Comparison of ENCODE assay signal across 14 cellular contexts in genomic region chr12:116174904-116175303, GRCh38.
DNase-seq lines count a peak whose midpoint lies in the region; ATAC-seq and TF ChIP-seq lines count a peak whose summit lies in the region.
"Had no signal": no experiment of that assay in that cellular context is flagged by ENCODE, and none has a peak within 500 bp of the region (broad histone marks: within the 10 kb centered on the region; RNA-seq: fewer than 3 reads in every experiment).

No MANE protein-coding gene starts in this region.

- H2BK12ac ChIP-seq in trophoblast cell (ENCODE audit: low read length) (no peak overlapping the region), H9 (ENCODE audit: insufficient read length, low read depth, low read length) (no peak overlapping the region)

- TF ChIP-seq CTCF in OCI-LY3 (IDR thresholded peaks at IDR 0.05; ENCODE audit: low read depth, low read length) (no peak), GM10266 (IDR thresholded peaks at IDR 0.05; ENCODE audit: control insufficient read depth, insufficient read depth, low read depth, missing control alignments) (no peak), H9 (conservative IDR thresholded peaks at IDR 0.05) (no peak)

- no peak overlapping the region for H2BK15ac ChIP-seq in H9 (ENCODE audit: low read depth, low read length)

- H3K79me2 ChIP-seq in OCI-LY3 (ENCODE audit: low read length) (peaks cover 100% of the 10 kb centered on the region), trophoblast cell (ENCODE audit: control insufficient read depth, insufficient read depth, low read length, poor library complexity) (peaks cover 12% of the 10 kb centered on the region), H9 (ENCODE audit: insufficient read depth, low read length) (peaks cover 3% of the 10 kb centered on the region; the same call in 1 of the 2 replicates)

- H3K4me1 ChIP-seq in OCI-LY3 (ENCODE audit: low read length), result peaks cover 57% of the 10 kb centered on the region
- H3K4me1 ChIP-seq in trophoblast cell (ENCODE audit: control insufficient read depth in 1 of 2, insufficient read depth in 2 of 2, low read length in 2 of 2), result no peaks in the 10 kb centered on the region
- no peaks in the 10 kb centered on the region for H3K4me1 ChIP-seq in H9 (ENCODE audit: insufficient read depth, low read length)

- H2AK5ac ChIP-seq in trophoblast cell (ENCODE audit: low read length) (no peak overlapping the region), H9 (ENCODE audit: insufficient read length, low read length) (no peak overlapping the region)

- H3K4me3 Mint-ChIP-seq in activated T-cell treated with anti-CD3 and anti-CD28 coated beads, Interleukin-2, amount 50 U/mL, for 72 hours, result no peak overlapping the region
- H3K4me3 Mint-ChIP-seq in central memory CD8-positive, alpha-beta T cell, result no peak overlapping the region
- no peak overlapping the region for H3K4me3 Mint-ChIP-seq in H9

- H3K9ac ChIP-seq in OCI-LY3 (ENCODE audit: low read length) (no peak overlapping the region), trophoblast cell (ENCODE audit: low read length) (no peak overlapping the region), H9 (ENCODE audit: extremely low read depth, insufficient read length, low read length) (no peak overlapping the region)
- H3K9ac ChIP-seq: BLaER1 had no signal

- H3K9me3 ChIP-seq in OCI-LY3 (ENCODE audit: insufficient read depth, low read length) (no peaks in the 10 kb centered on the region), trophoblast cell (ENCODE audit: insufficient read depth, low read depth, low read length) (no peaks in the 10 kb centered on the region), H9 (ENCODE audit: control insufficient read depth, low read depth, low read length) (no peaks in the 10 kb centered on the region)
- H3K9me3 ChIP-seq: BLaER1 had no signal

- H3K4me3 ChIP-seq in OCI-LY3 (ENCODE audit: low read length), result no peak overlapping the region
- no peak overlapping the region for H3K4me3 ChIP-seq in trophoblast cell (ENCODE audit: low read depth, low read length)
- H3K4me3 ChIP-seq: BLaER1, GM12878 had no signal

- no peak overlapping the region for H3K18ac ChIP-seq in trophoblast cell (ENCODE audit: low read length)
- no peak overlapping the region for H3K18ac ChIP-seq in H9 (ENCODE audit: insufficient read length, low read depth, low read length)

- ATAC-seq in activated T-cell treated with anti-CD3 and anti-CD28 coated beads, Interleukin-2, amount 50 U/mL, for 72 hours (replicated peaks in 1 of 2), result no peak
- no peak for ATAC-seq in central memory CD8-positive, alpha-beta T cell (replicated peaks; ENCODE audit: extremely low read depth, poor library complexity, severe bottlenecking)
- ATAC-seq: GM12878 had no signal

- H3K23ac ChIP-seq in trophoblast cell (ENCODE audit: low read length) (no peak overlapping the region), H9 (ENCODE audit: insufficient read length, low read depth, low read length) (no peak overlapping the region)

- H2BK120ac ChIP-seq in trophoblast cell (ENCODE audit: insufficient read depth, low read length, poor library complexity) (no peak overlapping the region), H9 (ENCODE audit: low read depth, low read length, poor library complexity, severe bottlenecking) (no peak overlapping the region)

- H2BK20ac ChIP-seq in H9 (ENCODE audit: low read depth, low read length, poor library complexity, severe bottlenecking), result no peak overlapping the region

- H4K91ac ChIP-seq in trophoblast cell (ENCODE audit: low read depth, low read length) (no peak overlapping the region), H9 (ENCODE audit: insufficient read length, low read depth, low read length) (no peak overlapping the region)

- no peak overlapping the region for H4K5ac ChIP-seq in H9 (ENCODE audit: insufficient read length, low read depth, low read length)

- H3K27ac ChIP-seq in OCI-LY3 (ENCODE audit: low read length), result peak overlapping the region; percentile 66; the same call in 1 of the 2 replicates
- H3K27ac ChIP-seq in trophoblast cell (ENCODE audit: low read depth, low read length), result no peak overlapping the region
- H3K27ac ChIP-seq in H9 (ENCODE audit: insufficient read length, low read depth, low read length), result no peak overlapping the region
- H3K27ac ChIP-seq: BLaER1 had no signal

- no peaks in the 10 kb centered on the region for H3K27me3 Mint-ChIP-seq in activated T-cell treated with anti-CD3 and anti-CD28 coated beads, Interleukin-2, amount 50 U/mL, for 72 hours (ENCODE audit: low read depth)
- no peaks in the 10 kb centered on the region for H3K27me3 Mint-ChIP-seq in central memory CD8-positive, alpha-beta T cell
- no peaks in the 10 kb centered on the region for H3K27me3 Mint-ChIP-seq in H9 (ENCODE audit: low read depth)

- H3K4ac ChIP-seq in trophoblast cell (ENCODE audit: low read depth, low read length), result peak overlapping the region; percentile 97
- H3K4ac ChIP-seq in H9 (ENCODE audit: low read depth, low read length), result no peak overlapping the region

- H3K36me3 Mint-ChIP-seq in activated T-cell treated with anti-CD3 and anti-CD28 coated beads, Interleukin-2, amount 50 U/mL, for 72 hours (ENCODE audit: insufficient read depth in 2 of 2), result no peaks in the 10 kb centered on the region
- peaks cover 1% of the 10 kb centered on the region for H3K36me3 Mint-ChIP-seq in central memory CD8-positive, alpha-beta T cell (ENCODE audit: insufficient read depth)
- no peaks in the 10 kb centered on the region for H3K36me3 Mint-ChIP-seq in H9 (ENCODE audit: insufficient read depth in 1 of 3, low read depth in 3 of 3)

- no peak overlapping the region for H2AFZ ChIP-seq in OCI-LY3 (ENCODE audit: low read depth, low read length)
- H2AFZ ChIP-seq in trophoblast cell (ENCODE audit: insufficient read depth, low read length, poor library complexity), result no peak overlapping the region
- H2AFZ ChIP-seq in H9 (ENCODE audit: low read length), result no peak overlapping the region

- no peak overlapping the region for H4K8ac ChIP-seq in trophoblast cell (ENCODE audit: low read depth, low read length)
- H4K8ac ChIP-seq in H9 (replicated peaks; ENCODE audit: insufficient read length, low read depth, low read length), result no peak overlapping the region

- no peak for DNase-seq in activated T-cell treated with anti-CD3 and anti-CD28 coated beads, Interleukin-2, amount 50 U/mL, for 72 hours
- DNase-seq in activated T-cell treated with anti-CD3 and anti-CD28 coated beads, Interleukin-2, amount 50 U/mL, for 1 hour, result no peak
- no peak for DNase-seq in central memory CD8-positive, alpha-beta T cell (ENCODE audit: low spot score in 2 of 2)
- DNase-seq in trophoblast cell (no peak), anterior cingulate cortex (lab: John Stamatoyannopoulos, UW) (no peak), GM10266 (ENCODE audit: extremely low spot score) (no peak), H9 (no peak)
- DNase-seq: 8988T, AML-193, Calu3, DMS 273 treated with DMSO at 0.1 percent for 48 hours had no signal

- no CpG with 5 or more reads among the region's 4 CpGs for WGBS in trophoblast cell (ENCODE audit: extremely low coverage, insufficient coverage, insufficient read length)
- no CpG with 5 or more reads among the region's 4 CpGs for WGBS in H9 (ENCODE audit: extremely low coverage, insufficient read length, low lambda C conversion rate)

- H4K12ac ChIP-seq in trophoblast cell (ENCODE audit: low read depth, low read length), result no peak overlapping the region

- H3K79me1 ChIP-seq in trophoblast cell (ENCODE audit: low read length) (no peaks in the 10 kb centered on the region), H9 (ENCODE audit: insufficient read depth, low read depth, low read length, poor library complexity, severe bottlenecking) (peaks cover 2% of the 10 kb centered on the region)

- H3T11ph ChIP-seq in H9 (ENCODE audit: low read length), result no peak overlapping the region

- no peaks in the 10 kb centered on the region for H3K27me3 ChIP-seq in OCI-LY3 (ENCODE audit: low read depth, low read length)
- H3K27me3 ChIP-seq in trophoblast cell (ENCODE audit: insufficient read depth, low read length), result no peaks in the 10 kb centered on the region
- no peaks in the 10 kb centered on the region for H3K27me3 ChIP-seq in H9 (ENCODE audit: insufficient read depth, low read length)
- H3K27me3 ChIP-seq: BLaER1 had no signal

- H3K4me1 Mint-ChIP-seq in activated T-cell treated with anti-CD3 and anti-CD28 coated beads, Interleukin-2, amount 50 U/mL, for 72 hours (ENCODE audit: low read depth), result peaks cover 67% of the 10 kb centered on the region
- H3K4me1 Mint-ChIP-seq in central memory CD8-positive, alpha-beta T cell, result peaks cover 59% of the 10 kb centered on the region
- H3K4me1 Mint-ChIP-seq in H9, result peaks cover 34 to 47% of the 10 kb centered on the region in 2 experiments

- H3K14ac ChIP-seq in trophoblast cell (ENCODE audit: low read length) (no peak overlapping the region), H9 (ENCODE audit: insufficient read depth, low read length) (no peak overlapping the region)

- H3K23me2 ChIP-seq in H9 (ENCODE audit: insufficient read length, low read depth, low read length, poor library complexity, severe bottlenecking), result no peaks in the 10 kb centered on the region

- peaks cover 3% of the 10 kb centered on the region for H3K36me3 ChIP-seq in OCI-LY3 (replicated peaks; ENCODE audit: low read depth, low read length)
- no peaks in the 10 kb centered on the region for H3K36me3 ChIP-seq in trophoblast cell (ENCODE audit: control insufficient read depth in 1 of 2, insufficient read depth in 2 of 2, low read length in 2 of 2)

- H3K4me2 ChIP-seq in OCI-LY3 (ENCODE audit: low read length) (peak overlapping the region; percentile 91), trophoblast cell (ENCODE audit: low read length) (no peak overlapping the region), H9 (ENCODE audit: insufficient read depth, insufficient read length, low read length) (no peak overlapping the region)
- H3K4me2 ChIP-seq: BLaER1 had no signal

- peaks cover 38% of the 10 kb centered on the region for H4K20me1 ChIP-seq in OCI-LY3 (ENCODE audit: insufficient read depth, low read length)
- no peaks in the 10 kb centered on the region for H4K20me1 ChIP-seq in H9 (ENCODE audit: control insufficient read depth, insufficient read depth, insufficient read length)

- H2BK5ac ChIP-seq in trophoblast cell (ENCODE audit: low read depth, low read length, poor library complexity) (no peak overlapping the region), H9 (ENCODE audit: insufficient read length, low read length) (no peak overlapping the region)

- H3K9me3 Mint-ChIP-seq in activated T-cell treated with anti-CD3 and anti-CD28 coated beads, Interleukin-2, amount 50 U/mL, for 72 hours, result peaks cover 0 to 1% of the 10 kb centered on the region in 2 donors
- no peaks in the 10 kb centered on the region for H3K9me3 Mint-ChIP-seq in central memory CD8-positive, alpha-beta T cell
- H3K9me3 Mint-ChIP-seq in H9, result no peaks in the 10 kb centered on the region

- H3K27ac Mint-ChIP-seq in activated T-cell treated with anti-CD3 and anti-CD28 coated beads, Interleukin-2, amount 50 U/mL, for 72 hours, result peak overlapping the region; percentile 75
- H3K27ac Mint-ChIP-seq in central memory CD8-positive, alpha-beta T cell (ENCODE audit: low read depth), result peak overlapping the region; percentile 30
- H3K27ac Mint-ChIP-seq in H9, result no peak overlapping the region

- H3K56ac ChIP-seq in H9 (ENCODE audit: insufficient read length, low read depth, low read length), result no peak overlapping the region

Comparison
In these comparisons a context has a peak if more than half of its experiments do, and no peak if none do; other contexts are left out.
1. H3K27ac Mint-ChIP-seq: peak in activated T-cell treated with anti-CD3 and anti-CD28 coated beads, Interleukin-2, amount 50 U/mL, for 72 hours (single experiment) and central memory CD8-positive, alpha-beta T cell (single experiment); none in H9 (0 of 3).